10 cellular contexts compared by ENCODE assay signal in the genomic region with DNA sequence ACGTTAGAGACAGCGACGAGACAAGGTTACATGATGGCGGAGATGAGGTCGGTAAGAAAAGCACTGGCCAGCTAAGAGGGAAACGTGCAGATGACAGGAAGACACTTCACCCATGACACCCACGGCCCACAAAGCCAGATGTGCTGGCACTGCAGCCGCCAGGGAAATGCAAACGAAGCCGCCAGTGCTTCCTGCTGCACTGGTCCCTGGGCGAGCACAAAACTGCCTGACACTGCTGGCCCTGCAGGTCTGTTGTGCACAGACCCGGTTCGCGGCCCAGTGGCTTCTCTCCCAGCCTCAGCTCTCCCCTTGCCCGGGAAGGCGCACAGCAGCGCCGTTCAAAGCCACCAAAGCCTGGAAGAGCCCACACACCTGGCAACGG. TPM values are rescaled to one million over a fixed set of nuclear protein-coding genes. Genes with fewer than 3 reads are reported as not detected.
DNase-seq lines count a peak whose midpoint lies in the region; ATAC-seq and TF ChIP-seq lines count a peak whose summit lies in the region.
"Had no signal": no experiment of that assay in that cellular context is flagged by ENCODE, and none has a peak within 500 bp of the region (broad histone marks: within the 10 kb centered on the region; RNA-seq: fewer than 3 reads in every experiment).

No MANE protein-coding gene starts in this region.

- no peaks in the 10 kb centered on the region for H3F3A ChIP-seq in Loucy (ENCODE audit: low read depth)

- peaks cover 30% of the 10 kb centered on the region for H3K4me1 ChIP-seq in Loucy (ENCODE audit: insufficient read depth, low read length, poor library complexity, severe bottlenecking)
- H3K4me1 ChIP-seq in adrenal gland (replicated peaks in 1 of 2): no peaks in the 10 kb centered on the region
- no peaks in the 10 kb centered on the region for H3K4me1 ChIP-seq in testis

- 87 to 94% (median 89%) methylated on average over 10 to 19 of the region's 19 CpGs for WGBS in adrenal gland, 4 donors
- 87 to 92% methylated on average over 16 to 19 of the region's 19 CpGs for WGBS in testis, 2 donors

- TF ChIP-seq CTCF in Loucy (conservative IDR thresholded peaks at IDR 0.05; ENCODE audit: low read length) (no peak), adrenal gland (IDR thresholded peaks at IDR 0.05) (no peak), testis (IDR thresholded peaks at IDR 0.05) (no peak)

- peak overlapping the region; percentile 44 for H3K4me3 ChIP-seq in Loucy (ENCODE audit: low read length, poor library complexity, severe bottlenecking)
- H3K4me3 ChIP-seq in adrenal gland: no peak overlapping the region
- no peak overlapping the region for H3K4me3 ChIP-seq in testis

- TF ChIP-seq POLR2A in adrenal gland (IDR thresholded peaks at IDR 0.05) (no peak), testis (IDR thresholded peaks at IDR 0.05) (no peak)

- no peak overlapping the region for H2AFZ ChIP-seq in Loucy (ENCODE audit: low read length)

- no peaks in the 10 kb centered on the region for H3K27me3 Mint-ChIP-seq in natural killer cell treated with Interleukin-12 subunit alpha and Interleukin-12 subunit beta and Interleukin-15 and Interleukin-18, amount 100 ng/mL, for 72 hours

- H3K27ac ChIP-seq in adrenal gland: no peak overlapping the region
- no peak overlapping the region for H3K27ac ChIP-seq in testis

- H4K20me1 ChIP-seq in Loucy (ENCODE audit: insufficient read depth, low read length, poor library complexity, severe bottlenecking): peaks cover 22% of the 10 kb centered on the region

- peak overlapping the region; percentile 22 for H3K9ac ChIP-seq in Loucy (ENCODE audit: low read depth, low read length, poor library complexity, severe bottlenecking)

- peak overlapping the region; percentile 63 for H3K4me3 Mint-ChIP-seq in natural killer cell treated with Interleukin-12 subunit alpha and Interleukin-12 subunit beta and Interleukin-15 and Interleukin-18, amount 100 ng/mL, for 72 hours

- no peaks in the 10 kb centered on the region for H3K9me2 ChIP-seq in Loucy (replicated peaks; ENCODE audit: low read depth, low read length)

- peak overlapping the region; percentile 20 to 67 for H3K27ac Mint-ChIP-seq in natural killer cell treated with Interleukin-12 subunit alpha and Interleukin-12 subunit beta and Interleukin-15 and Interleukin-18, amount 100 ng/mL, for 72 hours

- no peaks in the 10 kb centered on the region for H3K36me3 Mint-ChIP-seq in natural killer cell treated with Interleukin-12 subunit alpha and Interleukin-12 subunit beta and Interleukin-15 and Interleukin-18, amount 100 ng/mL, for 72 hours

- peak overlapping the region; percentile 53 for H3K4me2 ChIP-seq in Loucy (ENCODE audit: low read depth, low read length, poor library complexity, severe bottlenecking)

- no peaks in the 10 kb centered on the region for H3K27me3 ChIP-seq in Loucy (ENCODE audit: insufficient read depth, low read length, poor library complexity, severe bottlenecking)
- no peaks in the 10 kb centered on the region for H3K27me3 ChIP-seq in adrenal gland
- no peaks in the 10 kb centered on the region for H3K27me3 ChIP-seq in testis

- H3K79me2 ChIP-seq in Loucy (ENCODE audit: insufficient read depth, low read length): peaks cover 92% of the 10 kb centered on the region

- peak; percentile 48 for ATAC-seq in GM21786 (IDR thresholded peaks at IDR 0.05; ENCODE audit: unreplicated experiment)
- ATAC-seq in natural killer cell treated with Interleukin-12 subunit alpha and Interleukin-12 subunit beta and Interleukin-15 and Interleukin-18, amount 100 ng/mL, for 72 hours: peak in 1 of 2 donors; percentile 70

- H3K36me3 ChIP-seq in Loucy (ENCODE audit: insufficient read depth, low read length) (peaks cover 51% of the 10 kb centered on the region; the same call in 1 of the 2 replicates), adrenal gland (replicated peaks in 1 of 2) (peaks cover 0 to 5% of the 10 kb centered on the region in 2 donors), testis (ENCODE audit: low read depth, missing control alignments) (no peaks in the 10 kb centered on the region)

- DNase-seq in activated T-cell treated with anti-CD3 and anti-CD28 coated beads, Interleukin-2, amount 50 U/mL, for 1 hour: peak; percentile 38
- no peak for DNase-seq in activated T-cell treated with anti-CD3 and anti-CD28 coated beads, Interleukin-2, amount 50 U/mL, for 48 hours
- no peak for DNase-seq in natural killer cell treated with Interleukin-12 subunit alpha and Interleukin-12 subunit beta and Interleukin-15 and Interleukin-18, amount 100 ng/mL, for 72 hours (ENCODE audit: low spot score)
- DNase-seq in stimulated activated CD4-positive, alpha-beta T cell treated with anti-CD3 and anti-CD28 coated beads, Interleukin-2, amount 100 ng/mL, for 48 hours: no peak
- no peak for DNase-seq in adrenal gland
- DNase-seq in testis: no peak

- H3K9me3 Mint-ChIP-seq in natural killer cell treated with Interleukin-12 subunit alpha and Interleukin-12 subunit beta and Interleukin-15 and Interleukin-18, amount 100 ng/mL, for 72 hours: no peaks in the 10 kb centered on the region

- H3K9me3 ChIP-seq in Loucy (ENCODE audit: insufficient read depth, low read depth, low read length): no peaks in the 10 kb centered on the region
- H3K9me3 ChIP-seq in adrenal gland (replicated peaks in 1 of 3): no peaks in the 10 kb centered on the region
- no peaks in the 10 kb centered on the region for H3K9me3 ChIP-seq in testis

- intact Hi-C loops in adrenal gland (cut with DNase I) (no loop called here), testis (cut with DNase I; ENCODE audit: low total_unique reads) (no loop called here)

- peaks cover 12 to 16% of the 10 kb centered on the region in 2 donors for H3K4me1 Mint-ChIP-seq in natural killer cell treated with Interleukin-12 subunit alpha and Interleukin-12 subunit beta and Interleukin-15 and Interleukin-18, amount 100 ng/mL, for 72 hours (ENCODE audit: low read depth in 2 of 2)

RNA-seq across cellular contexts. Expression of a gene that starts 20.3 kb away (rescaled TPM):
- total RNA-seq in natural killer cell treated with Interleukin-12 subunit alpha and Interleukin-12 subunit beta and Interleukin-15 and Interleukin-18, amount 100 ng/mL, for 72 hours: 10 to 100 TPM; 16.4 to 27.3 TPM
- total RNA-seq in adrenal gland (10 to 100 TPM in 4 of 8 donors, 1 to 10 TPM in 4; 6.4 to 14.3 (median 10.6) TPM), testis (10 to 100 TPM; 22.1 to 23.3 TPM)
- polyA plus RNA-seq in adrenal gland (10 to 100 TPM in 1 of 3 donors, 1 to 10 TPM in 2; 7.1 to 11.4 (median 7.6) TPM), testis (ENCODE audit: insufficient read depth, low read depth, low replicate concordance) (22.6 TPM)

RNA-seq across cellular contexts. Expression of a gene that starts 20.4 kb away (rescaled TPM):
- under 1 TPM in 1 of 2 donors, not detected in 1; 0.12 TPM for total RNA-seq in natural killer cell treated with Interleukin-12 subunit alpha and Interleukin-12 subunit beta and Interleukin-15 and Interleukin-18, amount 100 ng/mL, for 72 hours
- total RNA-seq in adrenal gland (not detected), testis (under 1 TPM; 0.55 to 0.62 TPM)
- polyA plus RNA-seq in adrenal gland (not detected), testis (ENCODE audit: insufficient read depth, low read depth, low replicate concordance) (not detected)
- total RNA-seq: mucosa of gallbladder had no signal
- polyA plus RNA-seq: AG04450 had no signal
